25 cellular contexts compared by ENCODE assay signal in genomic region chr16:50040710-50041109, GRCh38.
"Had no signal": no experiment of that assay in that cellular context is flagged by ENCODE, and none has a peak within 500 bp of the region (broad histone marks: within the 10 kb centered on the region; RNA-seq: fewer than 3 reads in every experiment).

No MANE protein-coding gene starts in this region.

- H3K36me3 ChIP-seq: ovary, prostate gland, transverse colon had no signal

- H3K4me3 ChIP-seq: mucosa of descending colon, ovary, prostate gland, sigmoid colon, spleen, transverse colon, upper lobe of right lung had no signal

- H3K9me3 ChIP-seq: mucosa of descending colon, ovary, prostate gland, sigmoid colon, spleen, transverse colon, upper lobe of right lung had no signal

- H3K27ac Mint-ChIP-seq: memory B cell; naive thymus-derived CD4-positive, alpha-beta T cell; natural killer cell treated with Interleukin-12 subunit alpha and Interleukin-12 subunit beta and Interleukin-15 and Interleukin-18, amount 100 ng/mL, for 72 hours; stimulated activated effector memory CD8-positive, alpha-beta T cell treated with anti-CD3 and anti-CD28 coated beads, Interleukin-12 subunit alpha, Interleukin-12 subunit beta, amount 100 ng/mL, for 72 hours; stimulated activated naive CD8-positive, alpha-beta T cell treated with anti-CD3 and anti-CD28 coated beads, Interleukin-15, Interleukin-2, amounts not matched to agents 100 ng/mL and 50 ng/mL, for 24 hours had no signal

- FAIRE-seq: keratinocyte, small intestine, urothelium cell line had no signal

- DNase-seq: hippocampal formation; kidney glomerular epithelial cell; left cardiac atrium; midbrain; mucosa of descending colon; naive thymus-derived CD4-positive, alpha-beta T cell; ovary; retina; right cardiac atrium; sigmoid colon; small intestine; spleen; stimulated activated CD4-positive, alpha-beta T cell treated with anti-CD3 and anti-CD28 coated beads, Interleukin-4, amount 100 ng/mL, for 24 hours; stimulated activated naive CD4-positive, alpha-beta T cell; substantia nigra; transverse colon; upper lobe of right lung had no signal

- H3K36me3 Mint-ChIP-seq: natural killer cell treated with Interleukin-12 subunit alpha and Interleukin-12 subunit beta and Interleukin-15 and Interleukin-18, amount 100 ng/mL, for 72 hours had no signal

- H3K4me1 ChIP-seq: prostate gland, sigmoid colon had no signal

- H3K27ac ChIP-seq: ovary, prostate gland, sigmoid colon, transverse colon, upper lobe of right lung had no signal

- ATAC-seq: left cardiac atrium; left lobe of liver; mucosa of descending colon; naive thymus-derived CD4-positive, alpha-beta T cell; natural killer cell treated with Interleukin-12 subunit alpha and Interleukin-12 subunit beta and Interleukin-15 and Interleukin-18, amount 100 ng/mL, for 72 hours; right cardiac atrium; stimulated activated effector memory CD8-positive, alpha-beta T cell treated with anti-CD3 and anti-CD28 coated beads, Interleukin-12 subunit alpha, Interleukin-12 subunit beta, amount 100 ng/mL, for 72 hours had no signal

- H3K4me1 Mint-ChIP-seq: stimulated activated effector memory CD8-positive, alpha-beta T cell treated with anti-CD3 and anti-CD28 coated beads, Interleukin-12 subunit alpha, Interleukin-12 subunit beta, amount 100 ng/mL, for 72 hours had no signal

- H3K27me3 ChIP-seq: ovary, spleen, transverse colon, upper lobe of right lung had no signal

- H3K4me3 Mint-ChIP-seq: memory B cell; naive thymus-derived CD4-positive, alpha-beta T cell; natural killer cell treated with Interleukin-12 subunit alpha and Interleukin-12 subunit beta and Interleukin-15 and Interleukin-18, amount 100 ng/mL, for 72 hours; stimulated activated effector memory CD8-positive, alpha-beta T cell treated with anti-CD3 and anti-CD28 coated beads, Interleukin-12 subunit alpha, Interleukin-12 subunit beta, amount 100 ng/mL, for 72 hours; stimulated activated naive CD8-positive, alpha-beta T cell treated with anti-CD3 and anti-CD28 coated beads, Interleukin-15, Interleukin-2, amounts not matched to agents 100 ng/mL and 50 ng/mL, for 24 hours had no signal

- H3K9me3 Mint-ChIP-seq: memory B cell; naive thymus-derived CD4-positive, alpha-beta T cell; natural killer cell treated with Interleukin-12 subunit alpha and Interleukin-12 subunit beta and Interleukin-15 and Interleukin-18, amount 100 ng/mL, for 72 hours; stimulated activated effector memory CD8-positive, alpha-beta T cell treated with anti-CD3 and anti-CD28 coated beads, Interleukin-12 subunit alpha, Interleukin-12 subunit beta, amount 100 ng/mL, for 72 hours; stimulated activated naive CD8-positive, alpha-beta T cell treated with anti-CD3 and anti-CD28 coated beads, Interleukin-15, Interleukin-2, amounts not matched to agents 100 ng/mL and 50 ng/mL, for 24 hours had no signal
